30 cellular contexts compared by ENCODE assay signal in the genomic region with DNA sequence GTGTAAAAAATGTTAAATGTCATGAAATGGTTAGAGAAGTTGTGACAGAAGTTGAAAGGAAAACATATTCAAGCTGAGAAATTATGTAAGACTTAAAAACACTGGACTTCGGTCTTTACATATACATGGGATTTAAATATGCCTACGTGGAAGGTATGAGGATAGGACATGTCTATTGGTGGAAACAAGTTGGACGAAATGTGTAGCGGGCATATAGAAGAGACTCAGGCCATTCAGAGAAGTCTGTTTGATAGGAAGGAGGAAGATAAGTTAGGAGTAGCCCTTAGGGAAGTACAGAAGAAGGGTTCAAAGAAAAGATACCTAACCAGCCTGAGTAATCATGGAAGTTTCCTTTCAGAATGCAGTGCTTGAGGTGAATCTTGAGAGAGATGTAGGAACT.
"Had no signal": no experiment of that assay in that cellular context is flagged by ENCODE, and none has a peak within 500 bp of the region (broad histone marks: within the 10 kb centered on the region; RNA-seq: fewer than 3 reads in every experiment).

No MANE protein-coding gene starts in this region.

- H3K27ac ChIP-seq: SJCRH30, SK-N-MC, WERI-Rb-1 had no signal

- DNase-seq: activated CD4-positive, alpha-beta memory T cell treated with anti-CD3 and anti-CD28 coated beads, Interleukin-2, amount 10 ng/mL, durations not matched to agents 7 days and 5 days; activated CD4-positive, alpha-beta T cell treated with anti-CD3 and anti-CD28 coated beads for 1 hour; activated CD4-positive, alpha-beta T cell treated with anti-CD3 and anti-CD28 coated beads for 48 hours; activated CD4-positive, CD25-positive, alpha-beta regulatory T cell; activated CD8-positive, alpha-beta memory T cell treated with anti-CD3 and anti-CD28 coated beads for 24 hours; activated CD8-positive, alpha-beta memory T cell treated with anti-CD3 and anti-CD28 coated beads, Interleukin-2, amount 10 ng/mL, durations not matched to agents 7 days and 5 days; activated CD8-positive, alpha-beta memory T cell treated with anti-CD3 and anti-CD28 coated beads, Interleukin-2, amount 50 U/mL, for 48 hours; activated effector memory CD4-positive, alpha-beta T cell treated with Interleukin-2 at 50 U/mL for 16 hours; activated naive CD4-positive, alpha-beta T cell treated with anti-CD3 and anti-CD28 coated beads, Interleukin-2, amount 10 ng/mL, durations not matched to agents 7 days and 5 days; activated naive CD8-positive, alpha-beta T cell treated with anti-CD3 and anti-CD28 coated beads, Interleukin-2, amount 50 U/mL, for 24 hours; activated T-cell treated with anti-CD3 and anti-CD28 coated beads, Interleukin-2, amount 50 U/mL, for 48 hours; amniotic stem cell; aorta; Kasumi-1; KG1; MG63; NCI-H1048; NCI-H1105 treated with DMSO at 0.1 percent for 48 hours; NCI-H1436; NCI-H1694; NCI-H1930; NCI-H2081 treated with DMSO at 0.1 percent for 48 hours; NCI-H446 treated with DMSO at 0.1 percent for 48 hours; NCI-H524 treated with DMSO at 0.1 percent for 48 hours; SHP77; SJCRH30; T1000; WERI-Rb-1 had no signal

- H3K27me3 ChIP-seq: MG63, SJCRH30 had no signal

- H3K36me3 ChIP-seq: MG63, SJCRH30, WERI-Rb-1 had no signal

- H3K4me1 ChIP-seq: SJCRH30 had no signal

- H3K9me3 ChIP-seq: MG63, SJCRH30 had no signal

- H3K4me3 ChIP-seq: MG63, SJCRH30, SK-N-MC had no signal

- ATAC-seq: activated CD8-positive, alpha-beta memory T cell treated with anti-CD3 and anti-CD28 coated beads, Interleukin-2, amount 10 ng/mL, durations not matched to agents 7 days and 5 days; activated naive CD8-positive, alpha-beta T cell treated with anti-CD3 and anti-CD28 coated beads, Interleukin-2, amount 50 U/mL, for 24 hours; Panc1 had no signal
